In genomic region chr3:119243712-119244111, GRCh38 we compare ENCODE assay signal across 23 cellular contexts. TPM values are rescaled to one million over a fixed set of nuclear protein-coding genes. Genes with fewer than 3 reads are reported as not detected.
DNase-seq lines count a peak whose midpoint lies in the region; ATAC-seq, FAIRE-seq and TF ChIP-seq lines count a peak whose summit lies in the region.
"Had no signal": no experiment of that assay in that cellular context is flagged by ENCODE, and none has a peak within 500 bp of the region (broad histone marks: within the 10 kb centered on the region; RNA-seq: fewer than 3 reads in every experiment).

No MANE protein-coding gene starts in this region.

- no peak for ATAC-seq in K562
- ATAC-seq: A549; CD8-positive, alpha-beta T cell; GM12878 had no signal

- peaks cover 8 to 13% of the 10 kb centered on the region in 2 experiments; a peak in 4 of 5 replicates for H3K4me1 ChIP-seq in K562 (replicated peaks in 1 of 2; ENCODE audit: control insufficient read depth in 2 of 2, insufficient read depth in 2 of 2, low read length in 2 of 2)

- H3K4me2 ChIP-seq in K562 (ENCODE audit: insufficient read depth, low read length): no peak overlapping the region
- H3K4me2 ChIP-seq: A549; BLaER1 treated with 17β-estradiol and CSF1 and Interleukin-3, amounts not matched to agents 10 nM and 100 nM had no signal

- no TSS peak for BruUV-seq in K562 (replicated peaks; lab: Mats Ljungman, UMichigan)

- no peak for FAIRE-seq in K562 (lab: Jason Lieb, UNC)
- FAIRE-seq: A549, D721Med, G401.6, GM12878, GM12892, GM18507 had no signal

- no peaks in the 10 kb centered on the region for H4K20me1 ChIP-seq in K562 (replicated peaks; ENCODE audit: control insufficient read depth, insufficient read depth, low read length)

- H3K9ac ChIP-seq in K562 (ENCODE audit: insufficient read depth in 1 of 2, low read depth in 2 of 2, low read length in 2 of 2): no peak overlapping the region
- H3K9ac ChIP-seq: BLaER1 treated with 17β-estradiol and CSF1 and Interleukin-3, amounts not matched to agents 10 nM and 100 nM had no signal

- no peak overlapping the region for H3K27ac ChIP-seq in K562 (ENCODE audit: extremely low read depth, low read depth, low read length)
- H3K27ac ChIP-seq: 22Rv1; A549; BLaER1 treated with 17β-estradiol and CSF1 and Interleukin-3, amounts not matched to agents 10 nM and 100 nM; C4-2B had no signal

- no peaks in the 10 kb centered on the region for H3K9me3 ChIP-seq in K562 (replicated peaks; ENCODE audit: control insufficient read depth, insufficient read depth, low read depth, low read length)
- H3K9me3 ChIP-seq: A549, Caco-2 had no signal

- H3K36me3 Mint-ChIP-seq in neural crest cell (ENCODE audit: low read depth): peaks cover 3% of the 10 kb centered on the region

- no peak overlapping the region for H3K27ac Mint-ChIP-seq in neural crest cell (ENCODE audit: unreplicated experiment)
- H3K27ac Mint-ChIP-seq: B cell; CD4-positive, alpha-beta T cell; CD8-positive, alpha-beta T cell had no signal

- no peaks in the 10 kb centered on the region for H3K36me3 ChIP-seq in K562 (ENCODE audit: control insufficient read depth, insufficient read depth, low read length)
- H3K36me3 ChIP-seq: BLaER1 treated with 17β-estradiol and CSF1 and Interleukin-3, amounts not matched to agents 10 nM and 100 nM had no signal

- H3K27me3 Mint-ChIP-seq in neural crest cell (ENCODE audit: low read depth): no peaks in the 10 kb centered on the region
- H3K27me3 Mint-ChIP-seq: B cell; CD4-positive, alpha-beta T cell had no signal

- peak overlapping the region; percentile 27 for H3K4me3 Mint-ChIP-seq in neural crest cell
- H3K4me3 Mint-ChIP-seq: B cell; CD4-positive, alpha-beta T cell; CD8-positive, alpha-beta T cell had no signal

- no peaks in the 10 kb centered on the region for H3K27me3 ChIP-seq in K562 (ENCODE audit: control insufficient read depth in 2 of 2, insufficient read depth in 2 of 2, low read length in 2 of 2)
- H3K27me3 ChIP-seq: BLaER1 treated with 17β-estradiol and CSF1 and Interleukin-3, amounts not matched to agents 10 nM and 100 nM had no signal

- POLR2A ChIA-PET in K562 (lab: Yijun Ruan, JAX) (no interaction called here), GM10248 (lab: Yijun Ruan, JAX) (no interaction called here)

- in situ Hi-C loops in K562 (cut with MboI): loop anchor here (25.0 kb wide), 1 partner anchor 356 kb away; no protein-coding TSS in a partner anchor

- H3K79me2 ChIP-seq in K562 (ENCODE audit: control insufficient read depth, insufficient read depth, low read length): peaks cover 17% of the 10 kb centered on the region

- H3K9me3 Mint-ChIP-seq in neural crest cell: peaks cover 6% of the 10 kb centered on the region

- peaks cover 18% of the 10 kb centered on the region for H3K4me1 Mint-ChIP-seq in neural crest cell

- TF ChIP-seq RAD21 in K562 (CRISPR knock-in tag; conservative IDR thresholded peaks at IDR 0.05 in 1 of 2, IDR thresholded peaks at IDR 0.05 in 1 of 2): no peak

- no peaks in the 10 kb centered on the region for H3K9me1 ChIP-seq in K562 (ENCODE audit: control insufficient read depth, insufficient read depth, low read length)

- TF ChIP-seq CTCF in K562 (IDR thresholded peaks at IDR 0.05 in 2 of 3, conservative IDR thresholded peaks at IDR 0.05 in 1 of 3; ENCODE audit: insufficient read depth in 2 of 3, low read depth in 1 of 3, low read length in 3 of 3) (no peak), neural crest cell (conservative IDR thresholded peaks at IDR 0.05) (no peak), GM10248 (IDR thresholded peaks at IDR 0.05; ENCODE audit: control extremely low read depth, extremely low read depth, low read depth, missing control alignments) (no peak)

- peak; percentile 44 for DNase-seq in NCI-H82 (lab: John Stamatoyannopoulos, UW)
- no peak for DNase-seq in NCI-H82 treated with DMSO at 0.1 percent for 48 hours (lab: John Stamatoyannopoulos, UW; ENCODE audit: unreplicated experiment)
- DNase-seq in K562 (ENCODE audit: extremely low read depth in 1 of 4, low spot score in 3 of 4): no peak
- no peak for DNase-seq in neural crest cell (ENCODE audit: low read depth, low spot score)
- no peak for DNase-seq in GM10248 (ENCODE audit: extremely low spot score)
- no peak for DNase-seq in stimulated activated CD4-positive, alpha-beta T cell treated with anti-CD3 and anti-CD28 coated beads, Interleukin-1b, Interleukin-23, amount 100 ng/mL, for 48 hours
- DNase-seq: AML-193; Caco-2; Calu3; CD4-positive, alpha-beta T cell; CD8-positive, alpha-beta T cell; DMS79 treated with DMSO at 0.1 percent for 48 hours; GF-D8 had no signal

- intact Hi-C loops in K562 (cut with micrococcal nuclease): loop anchor here (5.0 to 10.0 kb wide), 2 partner anchors 209 to 361 kb away; partner anchors contain the start of gene IGSF11

- TF ChIP-seq EP300 in K562 (IDR thresholded peaks at IDR 0.05; ENCODE audit: low read length): no peak

- H3K4me3 ChIP-seq in K562: no peak overlapping the region
- H3K4me3 ChIP-seq: A549; BLaER1 treated with 17β-estradiol and CSF1 and Interleukin-3, amounts not matched to agents 10 nM and 100 nM; GM12878 had no signal

- CTCF ChIA-PET in K562 (lab: Yijun Ruan, JAX; ENCODE audit: low intra/inter-chr PET ratio): interaction anchor here (0.7 kb wide), 1 partner anchor 92 kb away, joined by 4 read pairs; no protein-coding TSS in a partner anchor
- CTCF ChIA-PET in GM10248 (lab: Yijun Ruan, JAX): interaction anchor here (1.4 to 2.5 kb wide), 3 partner anchors 15 to 359 kb away, joined by 3 to 10 read pairs (median 3); no protein-coding TSS in a partner anchor

- H2AFZ ChIP-seq in K562 (ENCODE audit: low read depth, low read length): no peak overlapping the region

- TF ChIP-seq POLR2A in K562 (conservative IDR thresholded peaks at IDR 0.05): no peak

TF ChIP-seq in K562, 482 proteins besides CTCF, POLR2A, EP300 and RAD21 (continues in another document):
- TF ChIP-seq, protein P1, sequence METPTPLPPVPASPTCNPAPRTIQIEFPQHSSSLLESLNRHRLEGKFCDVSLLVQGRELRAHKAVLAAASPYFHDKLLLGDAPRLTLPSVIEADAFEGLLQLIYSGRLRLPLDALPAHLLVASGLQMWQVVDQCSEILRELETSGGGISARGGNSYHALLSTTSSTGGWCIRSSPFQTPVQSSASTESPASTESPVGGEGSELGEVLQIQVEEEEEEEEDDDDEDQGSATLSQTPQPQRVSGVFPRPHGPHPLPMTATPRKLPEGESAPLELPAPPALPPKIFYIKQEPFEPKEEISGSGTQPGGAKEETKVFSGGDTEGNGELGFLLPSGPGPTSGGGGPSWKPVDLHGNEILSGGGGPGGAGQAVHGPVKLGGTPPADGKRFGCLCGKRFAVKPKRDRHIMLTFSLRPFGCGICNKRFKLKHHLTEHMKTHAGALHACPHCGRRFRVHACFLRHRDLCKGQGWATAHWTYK (CRISPR knock-in tag; IDR thresholded peaks at IDR 0.05): no peak
- no peak for TF ChIP-seq MBD2 (IDR thresholded peaks at IDR 0.05; ENCODE audit: borderline replicate concordance, low read depth)
- TF ChIP-seq U2AF2 (optimal IDR thresholded peaks at IDR 0.05; ENCODE audit: low read depth, low read length): no peak
- TF ChIP-seq HMG20A (CRISPR knock-in tag; conservative IDR thresholded peaks at IDR 0.05): no peak
- peak; percentile 51 for TF ChIP-seq NFIC (IDR thresholded peaks at IDR 0.05)

RNA-seq across cellular contexts. Expression of gene B4GALT4, which starts 3.0 kb away (rescaled TPM):
- total RNA-seq in K562 (2011; cell fraction: chromatin; rRNA removed; ENCODE audit: low replicate concordance): 10.1 and 22.7 TPM in 2 replicates
- total RNA-seq in K562 (2011; cell fraction: nucleolus; rRNA removed): 9.2 and 9.8 TPM in 2 replicates
- 15.0 and 23.0 TPM in 2 replicates for total RNA-seq in K562 (2011; cell fraction: nucleoplasm; rRNA removed)
- total RNA-seq in K562 (2014; rRNA removed) (8.2 and 14.0 TPM in 2 replicates), K562 (2014; rRNA removed; fragmentation: Illumina TruSeq; extraction: Trizol) (13.0 and 14.2 TPM in 2 replicates), K562 (2015; rRNA removed; fragmentation: Illumina TruSeq; extraction: Trizol) (11.2 and 12.8 TPM in 2 replicates), K562 (2021) (10.2 and 13.1 TPM in 2 replicates), neural crest cell (12.0 and 12.1 TPM in 2 replicates)
- polyA plus RNA-seq in K562 (2011; rRNA removed) (10.9 and 12.2 TPM in 2 replicates), K562 (2014; fragmentation: Illumina TruSeq; extraction: Trizol) (8.8 and 10.1 TPM in 2 replicates), K562 (2014; fragmentation: Nextera tagmentation; extraction: Ambion mirVana) (10 to 100 TPM; 14.9 to 17.8 TPM), K562 (2014; rRNA removed) (11.7 and 12.5 TPM in 2 replicates)
- 2.1 and 6.4 TPM in 2 replicates for polyA plus RNA-seq in K562 (2011; cell fraction: cytosol; rRNA removed)
- 6.1 and 9.6 TPM in 2 replicates for polyA plus RNA-seq in K562 (2011; cell fraction: nucleus; rRNA removed)
- polyA plus RNA-seq in K562 (2012): 8.4 and 8.7 TPM in 2 replicates
- 12.7 and 14.2 TPM in 2 replicates for polyA minus RNA-seq in K562 (2011; rRNA and poly(A)+ RNA removed)
- 5.4 and 10.1 TPM in 2 replicates for polyA minus RNA-seq in K562 (2011; cell fraction: cytosol; rRNA and poly(A)+ RNA removed)
- 6.3 and 11.2 TPM in 2 replicates for polyA minus RNA-seq in K562 (2011; cell fraction: nucleus; rRNA and poly(A)+ RNA removed)

RNA-seq across cellular contexts. Expression of gene ARHGAP31, which starts 50.5 kb away (rescaled TPM):
- not detected in 2 replicates for total RNA-seq in K562 (2011; cell fraction: chromatin; rRNA removed; ENCODE audit: low replicate concordance)
- under 0.01 TPM in 1 of 2 replicates, not detected in the other for total RNA-seq in K562 (2011; cell fraction: nucleolus; rRNA removed)
- not detected in 2 replicates for total RNA-seq in K562 (2011; cell fraction: nucleoplasm; rRNA removed)
- not detected in 2 replicates for total RNA-seq in K562 (2014; rRNA removed)
- 0.11 TPM in 1 of 2 replicates, not detected in the other for total RNA-seq in K562 (2014; rRNA removed; fragmentation: Illumina TruSeq; extraction: Trizol)
- total RNA-seq in K562 (2015; rRNA removed; fragmentation: Illumina TruSeq; extraction: Trizol): not detected in 2 replicates
- total RNA-seq in K562 (2021): 0.13 and 0.38 TPM in 2 replicates
- polyA plus RNA-seq in K562 (2011; rRNA removed): not detected in 2 replicates
- polyA plus RNA-seq in K562 (2011; cell fraction: cytosol; rRNA removed): 0.01 TPM in 2 replicates
- not detected in 2 replicates for polyA plus RNA-seq in K562 (2011; cell fraction: nucleus; rRNA removed)
- polyA plus RNA-seq in K562 (2012): 0.03 and 0.08 TPM in 2 replicates
- polyA plus RNA-seq in K562 (2014; fragmentation: Illumina TruSeq; extraction: Trizol): 0.01 TPM in 1 of 2 replicates, not detected in the other
- polyA plus RNA-seq in K562 (2014; fragmentation: Nextera tagmentation; extraction: Ambion mirVana): under 1 TPM; under 0.01 to 0.01 TPM
- polyA plus RNA-seq in K562 (2014; rRNA removed): not detected in 2 replicates
- 0.03 TPM in 1 of 2 replicates, not detected in the other for polyA minus RNA-seq in K562 (2011; rRNA and poly(A)+ RNA removed)
- not detected in 2 replicates for polyA minus RNA-seq in K562 (2011; cell fraction: cytosol; rRNA and poly(A)+ RNA removed)
- not detected in 2 replicates for polyA minus RNA-seq in K562 (2011; cell fraction: nucleus; rRNA and poly(A)+ RNA removed)
- total RNA-seq in neural crest cell: 5.4 and 6.3 TPM in 2 replicates
